In the genomic region with DNA sequence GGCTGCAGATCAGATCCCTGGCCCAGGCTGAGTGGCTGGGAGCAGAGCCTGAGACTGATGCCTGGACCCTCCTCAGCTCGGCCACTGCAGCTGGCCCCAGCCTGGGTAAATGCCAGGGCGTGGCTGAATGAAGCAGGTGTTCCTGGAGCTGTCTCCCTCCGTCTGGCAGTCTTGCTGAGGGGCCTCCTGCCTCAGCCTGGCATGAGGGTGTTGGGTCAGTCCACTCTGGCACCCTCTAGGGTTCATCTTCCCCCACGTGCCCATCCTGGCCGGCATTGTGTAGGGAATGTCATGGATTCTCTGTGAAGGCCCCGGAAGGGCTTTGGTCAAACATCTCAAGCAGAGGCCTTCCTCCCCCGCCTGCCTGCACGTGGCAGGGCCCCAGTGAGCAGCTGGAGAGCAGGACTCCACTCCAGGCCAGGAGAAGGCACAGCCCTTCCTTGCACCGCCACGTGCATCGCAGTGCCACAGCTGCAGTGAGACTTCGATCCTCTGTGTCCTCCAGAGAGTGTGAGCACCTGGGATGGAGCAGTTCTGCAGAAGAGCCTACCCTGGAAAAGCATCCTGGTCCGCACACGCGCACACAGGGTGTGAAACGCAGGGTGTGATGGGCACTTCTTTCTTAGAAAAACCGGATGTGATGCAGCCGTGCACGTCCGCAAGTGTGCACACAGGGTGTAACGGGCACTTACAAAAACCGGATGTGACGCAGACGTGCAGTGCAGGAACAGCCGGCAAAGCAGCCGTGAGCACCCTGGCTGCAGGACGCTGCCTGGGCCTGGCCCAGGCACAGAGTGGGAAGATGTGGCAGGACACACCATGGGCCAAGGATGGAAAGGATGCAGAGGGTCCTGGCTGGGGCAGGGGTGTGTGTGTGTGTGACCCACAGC, we compare ENCODE assay signal across 20 cellular contexts. TPM values are rescaled to one million over a fixed set of nuclear protein-coding genes. Genes with fewer than 3 reads are reported as not detected.
DNase-seq lines count a peak whose midpoint lies in the region; ATAC-seq and TF ChIP-seq lines count a peak whose summit lies in the region.
"Had no signal": no experiment of that assay in that cellular context is flagged by ENCODE, and none has a peak within 500 bp of the region (broad histone marks: within the 10 kb centered on the region; RNA-seq: fewer than 3 reads in every experiment).

No MANE protein-coding gene starts in this region.

- no peak overlapping the region for H3K4me3 Mint-ChIP-seq in GM23338
- no peak overlapping the region for H3K4me3 Mint-ChIP-seq in natural killer cell treated with Interleukin-12 subunit alpha and Interleukin-12 subunit beta and Interleukin-15 and Interleukin-18, amount 100 ng/mL, for 72 hours
- H3K4me3 Mint-ChIP-seq: activated naive CD8-positive, alpha-beta T cell; endodermal cell; stimulated activated effector memory CD8-positive, alpha-beta T cell treated with anti-CD3 and anti-CD28 coated beads, Interleukin-12 subunit alpha, Interleukin-12 subunit beta, amount 100 ng/mL, for 72 hours had no signal

- H3K4me3 ChIP-seq in GM23338: no peak overlapping the region
- H3K4me3 ChIP-seq in A673 (ENCODE audit: low read depth, low read length, poor library complexity, severe bottlenecking): no peak overlapping the region
- H3K4me3 ChIP-seq: heart left ventricle, right atrium auricular region, tibial artery had no signal

- BruUV-seq in A673 (replicated peaks; lab: Mats Ljungman, UMichigan): no TSS peak

- no peak overlapping the region for H3K27ac ChIP-seq in GM23338 (ENCODE audit: low read depth)
- H3K27ac ChIP-seq in A673 (ENCODE audit: low read depth, low read length, poor library complexity, severe bottlenecking): no peak overlapping the region
- H3K27ac ChIP-seq: heart left ventricle, right atrium auricular region, tibial artery had no signal

- no peak for ATAC-seq in GM23338
- peak; percentile 24 to 43 for ATAC-seq in natural killer cell treated with Interleukin-12 subunit alpha and Interleukin-12 subunit beta and Interleukin-15 and Interleukin-18, amount 100 ng/mL, for 72 hours
- ATAC-seq: left ventricle myocardium superior; stimulated activated effector memory CD8-positive, alpha-beta T cell treated with anti-CD3 and anti-CD28 coated beads, Interleukin-12 subunit alpha, Interleukin-12 subunit beta, amount 100 ng/mL, for 72 hours had no signal

- H3K36me3 ChIP-seq in GM23338 (ENCODE audit: insufficient read depth) (no peaks in the 10 kb centered on the region), A673 (ENCODE audit: insufficient read depth, low read length, poor library complexity, severe bottlenecking) (no peaks in the 10 kb centered on the region)
- H3K36me3 ChIP-seq: heart left ventricle, right atrium auricular region, tibial artery had no signal

- peak; percentile 23 for DNase-seq in D341Med (ENCODE audit: low spot score)
- no peak for DNase-seq in GM23338 (ENCODE audit: low spot score)
- DNase-seq in SHP77 treated with DMSO at 0.1 percent for 48 hours (lab: John Stamatoyannopoulos, UW): peak; percentile 96
- no peak for DNase-seq in natural killer cell treated with Interleukin-12 subunit alpha and Interleukin-12 subunit beta and Interleukin-15 and Interleukin-18, amount 100 ng/mL, for 72 hours (ENCODE audit: low spot score)
- DNase-seq in GDM1 (lab: John Stamatoyannopoulos, UW): no peak
- no peak for DNase-seq in stimulated activated CD4-positive, alpha-beta T cell treated with anti-CD3 and anti-CD28 coated beads, Interleukin-4, amount 100 ng/mL, for 24 hours
- DNase-seq in A673 (ENCODE audit: low spot score): no peak
- DNase-seq: activated CD4-positive, alpha-beta T cell treated with anti-CD3 and anti-CD28 coated beads for 48 hours; AML-193; endodermal cell; heart left ventricle; left ventricle myocardium superior; NCI-H1436; NCI-H2171 treated with DMSO at 0.1 percent for 48 hours; stimulated activated CD4-positive, alpha-beta T cell treated with anti-CD3 and anti-CD28 coated beads, Interleukin-15, amount 100 ng/mL, for 24 hours had no signal

- H3K4me2 ChIP-seq in GM23338: no peak overlapping the region

- no peaks in the 10 kb centered on the region for H4K20me1 ChIP-seq in GM23338 (replicated peaks; ENCODE audit: insufficient read depth)

- H3K9me3 Mint-ChIP-seq in GM23338: peaks cover 25% of the 10 kb centered on the region
- H3K9me3 Mint-ChIP-seq in natural killer cell treated with Interleukin-12 subunit alpha and Interleukin-12 subunit beta and Interleukin-15 and Interleukin-18, amount 100 ng/mL, for 72 hours: no peaks in the 10 kb centered on the region
- H3K9me3 Mint-ChIP-seq: stimulated activated effector memory CD8-positive, alpha-beta T cell treated with anti-CD3 and anti-CD28 coated beads, Interleukin-12 subunit alpha, Interleukin-12 subunit beta, amount 100 ng/mL, for 72 hours had no signal

- H3F3A ChIP-seq in GM23338 (replicated peaks; ENCODE audit: low read depth): no peaks in the 10 kb centered on the region

- H3K27me3 Mint-ChIP-seq in GM23338 (ENCODE audit: insufficient read depth, low read depth, poor library complexity): peaks cover 13% of the 10 kb centered on the region
- peaks cover 18 to 19% of the 10 kb centered on the region in 2 donors for H3K27me3 Mint-ChIP-seq in natural killer cell treated with Interleukin-12 subunit alpha and Interleukin-12 subunit beta and Interleukin-15 and Interleukin-18, amount 100 ng/mL, for 72 hours
- H3K27me3 Mint-ChIP-seq: activated naive CD8-positive, alpha-beta T cell had no signal

- POLR2A ChIA-PET in A673 (lab: Charles Lee; ENCODE audit: low non-redundant PET): no interaction called here

- H3K27ac Mint-ChIP-seq in GM23338: no peak overlapping the region
- H3K27ac Mint-ChIP-seq in natural killer cell treated with Interleukin-12 subunit alpha and Interleukin-12 subunit beta and Interleukin-15 and Interleukin-18, amount 100 ng/mL, for 72 hours: no peak overlapping the region
- H3K27ac Mint-ChIP-seq: activated naive CD8-positive, alpha-beta T cell; endodermal cell; stimulated activated effector memory CD8-positive, alpha-beta T cell treated with anti-CD3 and anti-CD28 coated beads, Interleukin-12 subunit alpha, Interleukin-12 subunit beta, amount 100 ng/mL, for 72 hours had no signal

- no peaks in the 10 kb centered on the region for H3K9me3 ChIP-seq in A673 (ENCODE audit: low read depth, low read length, poor library complexity, severe bottlenecking)

- H3K4me1 ChIP-seq in GM23338 (ENCODE audit: insufficient read depth) (no peaks in the 10 kb centered on the region), A673 (ENCODE audit: insufficient read depth, low read length, poor library complexity, severe bottlenecking) (no peaks in the 10 kb centered on the region)
- H3K4me1 ChIP-seq: right atrium auricular region, tibial artery had no signal

- no peaks in the 10 kb centered on the region; the same call in 2 of the 3 replicates for H3K4me1 Mint-ChIP-seq in GM23338
- peaks cover 7 to 14% of the 10 kb centered on the region in 2 donors for H3K4me1 Mint-ChIP-seq in natural killer cell treated with Interleukin-12 subunit alpha and Interleukin-12 subunit beta and Interleukin-15 and Interleukin-18, amount 100 ng/mL, for 72 hours (ENCODE audit: low read depth in 2 of 2)
- H3K4me1 Mint-ChIP-seq: endodermal cell had no signal

- TF ChIP-seq CTCF in GM23338 (conservative IDR thresholded peaks at IDR 0.05; ENCODE audit: low read depth in 2 of 2) (no peak), A673 (conservative IDR thresholded peaks at IDR 0.05; ENCODE audit: low read depth, low read length) (no peak)

- intact Hi-C loops in A673 (cut with micrococcal nuclease; ENCODE audit: unreplicated experiment): no loop called here

- peaks cover 4% of the 10 kb centered on the region; the same call in 2 of the 3 replicates for H3K36me3 Mint-ChIP-seq in GM23338 (ENCODE audit: low read depth)
- H3K36me3 Mint-ChIP-seq in natural killer cell treated with Interleukin-12 subunit alpha and Interleukin-12 subunit beta and Interleukin-15 and Interleukin-18, amount 100 ng/mL, for 72 hours: no peaks in the 10 kb centered on the region
- H3K36me3 Mint-ChIP-seq: activated naive CD8-positive, alpha-beta T cell; stimulated activated effector memory CD8-positive, alpha-beta T cell treated with anti-CD3 and anti-CD28 coated beads, Interleukin-12 subunit alpha, Interleukin-12 subunit beta, amount 100 ng/mL, for 72 hours had no signal

- CTCF ChIA-PET in A673 (lab: Charles Lee): interaction anchor here (0.5 kb wide), 1 partner anchor 323 kb away, joined by 3 read pairs; no protein-coding TSS in a partner anchor

- no peaks in the 10 kb centered on the region for H3K27me3 ChIP-seq in GM23338 (ENCODE audit: insufficient read depth)
- no peaks in the 10 kb centered on the region for H3K27me3 ChIP-seq in A673 (replicated peaks; ENCODE audit: insufficient read depth, low read depth, low read length, poor library complexity)
- H3K27me3 ChIP-seq: right atrium auricular region had no signal

- no peaks in the 10 kb centered on the region for H3K9me2 ChIP-seq in GM23338 (ENCODE audit: insufficient read depth)

- H3K79me2 ChIP-seq in GM23338 (replicated peaks; ENCODE audit: insufficient read depth): no peaks in the 10 kb centered on the region

- H2AFZ ChIP-seq in GM23338: peak overlapping the region; percentile 38; the same call in 1 of the 2 replicates

RNA-seq across cellular contexts. Expression of gene KRTAP10-4, which starts 4.6 kb away (rescaled TPM):
- total RNA-seq in GM23338 (2014; rRNA removed; shearing (Covaris generic)): not detected in 2 replicates
- not detected in 2 replicates for polyA plus RNA-seq in GM23338 (2016; fragmentation: Nextera tagmentation; extraction: Ambion mirVana)
- not detected for total RNA-seq in natural killer cell treated with Interleukin-12 subunit alpha and Interleukin-12 subunit beta and Interleukin-15 and Interleukin-18, amount 100 ng/mL, for 72 hours
- total RNA-seq in A673 (2021): not detected in 2 replicates
- total RNA-seq: endodermal cell, heart left ventricle, left ventricle myocardium superior, osteoblast, right atrium auricular region had no signal
- polyA plus RNA-seq: heart left ventricle had no signal

RNA-seq across cellular contexts. Expression of gene KRTAP10-3, which starts 10.3 kb away (rescaled TPM):
- total RNA-seq in GM23338 (2014; rRNA removed; shearing (Covaris generic)): not detected in 2 replicates
- not detected in 2 replicates for polyA plus RNA-seq in GM23338 (2016; fragmentation: Nextera tagmentation; extraction: Ambion mirVana)
- total RNA-seq in natural killer cell treated with Interleukin-12 subunit alpha and Interleukin-12 subunit beta and Interleukin-15 and Interleukin-18, amount 100 ng/mL, for 72 hours: not detected
- 0.62 TPM in 1 of 2 replicates, not detected in the other for total RNA-seq in A673 (2021)
- total RNA-seq: endodermal cell, heart left ventricle, left ventricle myocardium superior, osteoblast, right atrium auricular region had no signal
- polyA plus RNA-seq: heart left ventricle had no signal

RNA-seq across cellular contexts. Expression of gene KRTAP10-5, which starts 11.5 kb away (rescaled TPM):
- not detected in 2 replicates for total RNA-seq in GM23338 (2014; rRNA removed; shearing (Covaris generic))
- not detected in 2 replicates for polyA plus RNA-seq in GM23338 (2016; fragmentation: Nextera tagmentation; extraction: Ambion mirVana)
- total RNA-seq in natural killer cell treated with Interleukin-12 subunit alpha and Interleukin-12 subunit beta and Interleukin-15 and Interleukin-18, amount 100 ng/mL, for 72 hours: not detected
- 0.33 TPM in 1 of 2 replicates, not detected in the other for total RNA-seq in A673 (2021)
- total RNA-seq: endodermal cell, heart left ventricle, left ventricle myocardium superior, osteoblast, right atrium auricular region had no signal
- polyA plus RNA-seq: heart left ventricle had no signal

RNA-seq across cellular contexts. Expression of gene KRTAP10-2, which starts 17.6 kb away (rescaled TPM):
- not detected in 2 replicates for total RNA-seq in GM23338 (2014; rRNA removed; shearing (Covaris generic))
- 0.24 TPM in 1 of 2 replicates, not detected in the other for polyA plus RNA-seq in GM23338 (2016; fragmentation: Nextera tagmentation; extraction: Ambion mirVana)
- not detected for total RNA-seq in natural killer cell treated with Interleukin-12 subunit alpha and Interleukin-12 subunit beta and Interleukin-15 and Interleukin-18, amount 100 ng/mL, for 72 hours
- 0.26 and 0.69 TPM in 2 replicates for total RNA-seq in A673 (2021)
- total RNA-seq: endodermal cell, heart left ventricle, left ventricle myocardium superior, osteoblast, right atrium auricular region had no signal
- polyA plus RNA-seq: heart left ventricle had no signal

RNA-seq across cellular contexts. Expression of gene KRTAP10-6, which starts 23.4 kb away (rescaled TPM):
- not detected in 2 replicates for total RNA-seq in GM23338 (2014; rRNA removed; shearing (Covaris generic))
- not detected in 2 replicates for polyA plus RNA-seq in GM23338 (2016; fragmentation: Nextera tagmentation; extraction: Ambion mirVana)
- not detected for total RNA-seq in natural killer cell treated with Interleukin-12 subunit alpha and Interleukin-12 subunit beta and Interleukin-15 and Interleukin-18, amount 100 ng/mL, for 72 hours
- 0.39 TPM in 1 of 2 replicates, not detected in the other for total RNA-seq in A673 (2021)
- total RNA-seq: endodermal cell, heart left ventricle, left ventricle myocardium superior, osteoblast, right atrium auricular region had no signal
- polyA plus RNA-seq: heart left ventricle had no signal

Comparison
In these comparisons a context has a peak if more than half of its experiments do, and no peak if none do; other contexts are left out.
1. DNase-seq: peak in D341Med (single experiment) and SHP77 treated with DMSO at 0.1 percent for 48 hours (single experiment); none in GM23338 (single experiment), natural killer cell treated with Interleukin-12 subunit alpha and Interleukin-12 subunit beta and Interleukin-15 and Interleukin-18, amount 100 ng/mL, for 72 hours (single experiment), GDM1 (single experiment), stimulated activated CD4-positive, alpha-beta T cell treated with anti-CD3 and anti-CD28 coated beads, Interleukin-4, amount 100 ng/mL, for 24 hours (single experiment) and A673 (single experiment).